37 cellular contexts compared by ENCODE assay signal in genomic region chr15:26781816-26782215, GRCh38. TPM values are rescaled to one million over a fixed set of nuclear protein-coding genes. Genes with fewer than 3 reads are reported as not detected.
"Had no signal": no experiment of that assay in that cellular context is flagged by ENCODE, and none has a peak within 500 bp of the region (broad histone marks: within the 10 kb centered on the region; RNA-seq: fewer than 3 reads in every experiment).

No MANE protein-coding gene starts in this region.

- H3K9me3 ChIP-seq: MG63 had no signal

- H3K4me3 ChIP-seq: MG63 had no signal

- H3K36me3 ChIP-seq: MG63 had no signal

- DNase-seq: Karpas-422, Kasumi-1, MG63, MM.1S, MV-4-11, NCI-H1048, NCI-H1092, NCI-H1092 treated with DMSO at 0.1 percent for 48 hours, NCI-H1105, NCI-H1105 treated with DMSO at 0.1 percent for 48 hours, NCI-H1417, NCI-H1417 treated with DMSO at 0.1 percent for 48 hours, NCI-H1436, NCI-H1436 treated with DMSO at 0.1 percent for 48 hours, NCI-H146, NCI-H1694, NCI-H1694 treated with DMSO at 0.1 percent for 48 hours, NCI-H187, NCI-H187 treated with DMSO at 0.1 percent for 48 hours, NCI-H1930, NCI-H2029, NCI-H2029 treated with DMSO at 0.1 percent for 48 hours, NCI-H2081, NCI-H2081 treated with DMSO at 0.1 percent for 48 hours, NCI-H2107, NCI-H2171, NCI-H2171 treated with DMSO at 0.1 percent for 48 hours, NCI-H2227 treated with DMSO at 0.1 percent for 48 hours, NCI-H226, NCI-H345, NCI-H446, NCI-H446 treated with DMSO at 0.1 percent for 48 hours, NCI-H510A, NCI-H510A treated with DMSO at 0.1 percent for 48 hours had no signal

RNA-seq across cellular contexts. Expression of gene GABRB3, which starts 8.9 kb away (rescaled TPM):
- total RNA-seq: LHCN-M2, M059J, MCF 10A had no signal
